Comparison of ENCODE assay signal across 15 cellular contexts in genomic region chr11:114233755-114234154, GRCh38.
DNase-seq lines count a peak whose midpoint lies in the region; ATAC-seq and TF ChIP-seq lines count a peak whose summit lies in the region.
"Had no signal": no experiment of that assay in that cellular context is flagged by ENCODE, and none has a peak within 500 bp of the region (broad histone marks: within the 10 kb centered on the region; RNA-seq: fewer than 3 reads in every experiment).

No MANE protein-coding gene starts in this region.

- TF ChIP-seq CTCF in 22Rv1 (IDR thresholded peaks at IDR 0.05) (no peak), hepatocyte (IDR thresholded peaks at IDR 0.05; ENCODE audit: poor library complexity) (no peak), heart left ventricle (IDR thresholded peaks at IDR 0.05) (no peak)

- no peak overlapping the region for H2AFZ ChIP-seq in hepatocyte

- ATAC-seq in activated naive CD8-positive, alpha-beta T cell treated with anti-CD3 and anti-CD28 coated beads, Interleukin-2, amount 50 U/mL, for 24 hours, result no peak
- ATAC-seq in heart left ventricle, result no peak
- ATAC-seq: activated CD4-positive, CD25-positive, alpha-beta regulatory T cell treated with anti-CD3 and anti-CD28 coated beads, Interleukin-2, amount 50 U/mL, for 24 hours; activated T-cell treated with anti-CD3 and anti-CD28 coated beads, Interleukin-2, amount 50 U/mL, for 4 hours; GM12878 had no signal

- DNase-seq in LHCN-M2 (ENCODE audit: low read depth) (peak; percentile 25), SK-N-MC (ENCODE audit: low read depth, low spot score) (peak; percentile 48), hepatocyte (ENCODE audit: low spot score) (peak; percentile 40), Kasumi-1 (lab: John Stamatoyannopoulos, UW) (no peak), heart left ventricle (no peak), T1000 (lab: John Stamatoyannopoulos, UW) (no peak)
- DNase-seq in activated naive CD8-positive, alpha-beta T cell treated with anti-CD3 and anti-CD28 coated beads, Interleukin-2, amount 50 U/mL, for 24 hours, result no peak
- DNase-seq: activated T-cell treated with anti-CD3 and anti-CD28 coated beads, Interleukin-2, amount 50 U/mL, for 4 hours; DND-41; SK-N-SH; stimulated activated CD4-positive, alpha-beta T cell treated with anti-CD3 and anti-CD28 coated beads, Interleukin-2, amount 100 ng/mL, for 24 hours had no signal

- H3K27ac ChIP-seq in 22Rv1 (peak overlapping the region; percentile 43), SK-N-MC (no peak overlapping the region), hepatocyte (no peak overlapping the region), heart left ventricle (no peak overlapping the region)

- no peaks in the 10 kb centered on the region for H3K36me3 ChIP-seq in SK-N-MC (ENCODE audit: insufficient read depth, low read length)
- no peaks in the 10 kb centered on the region for H3K36me3 ChIP-seq in hepatocyte (replicated peaks; ENCODE audit: insufficient read depth, low read depth)
- peaks cover 0 to 14% (median 0%) of the 10 kb centered on the region in 9 donors for H3K36me3 ChIP-seq in heart left ventricle

- H3K36me3 Mint-ChIP-seq in activated naive CD8-positive, alpha-beta T cell treated with anti-CD3 and anti-CD28 coated beads, Interleukin-2, amount 50 U/mL, for 24 hours (ENCODE audit: low read depth), result no peaks in the 10 kb centered on the region
- H3K36me3 Mint-ChIP-seq: memory B cell had no signal

- peak overlapping the region; percentile 10; the same call in 1 of the 2 replicates for H3K4me3 ChIP-seq in SK-N-MC
- no peak overlapping the region for H3K4me3 ChIP-seq in hepatocyte
- H3K4me3 ChIP-seq in heart left ventricle, result no peak overlapping the region
- H3K4me3 ChIP-seq: GM12878 had no signal

- no peak overlapping the region for H3K4me3 Mint-ChIP-seq in activated naive CD8-positive, alpha-beta T cell treated with anti-CD3 and anti-CD28 coated beads, Interleukin-2, amount 50 U/mL, for 24 hours
- H3K4me3 Mint-ChIP-seq: activated T-cell treated with anti-CD3 and anti-CD28 coated beads, Interleukin-2, amount 50 U/mL, for 4 hours; memory B cell had no signal

- H3K9me3 Mint-ChIP-seq in activated naive CD8-positive, alpha-beta T cell treated with anti-CD3 and anti-CD28 coated beads, Interleukin-2, amount 50 U/mL, for 24 hours, result no peaks in the 10 kb centered on the region
- H3K9me3 Mint-ChIP-seq: activated T-cell treated with anti-CD3 and anti-CD28 coated beads, Interleukin-2, amount 50 U/mL, for 4 hours; memory B cell had no signal

- H3K27me3 Mint-ChIP-seq in activated naive CD8-positive, alpha-beta T cell treated with anti-CD3 and anti-CD28 coated beads, Interleukin-2, amount 50 U/mL, for 24 hours, result no peaks in the 10 kb centered on the region

- H3K4me1 ChIP-seq in hepatocyte (ENCODE audit: insufficient read depth), result peaks cover 11% of the 10 kb centered on the region
- peaks cover 14 to 95% (median 47%) of the 10 kb centered on the region in 12 donors for H3K4me1 ChIP-seq in heart left ventricle

- intact Hi-C loops in heart left ventricle (cut with DNase I), result loop anchor here in 1 of 10 donors (5.0 kb wide), 1 partner anchor 36 kb away; no protein-coding TSS in a partner anchor

- H3K27ac Mint-ChIP-seq in activated naive CD8-positive, alpha-beta T cell treated with anti-CD3 and anti-CD28 coated beads, Interleukin-2, amount 50 U/mL, for 24 hours, result no peak overlapping the region

- no peak for TF ChIP-seq POLR2A in heart left ventricle (IDR thresholded peaks at IDR 0.05)

- no peaks in the 10 kb centered on the region for H3K9me2 ChIP-seq in hepatocyte (replicated peaks; ENCODE audit: insufficient read depth)
- H3K9me2 ChIP-seq: SK-N-SH had no signal

- peak overlapping the region; percentile 15 for H3K4me2 ChIP-seq in hepatocyte
- H3K4me2 ChIP-seq: SK-N-SH had no signal

- H3K79me2 ChIP-seq in hepatocyte, result peaks cover 9% of the 10 kb centered on the region

- H3K27me3 ChIP-seq in hepatocyte (no peaks in the 10 kb centered on the region), heart left ventricle (no peaks in the 10 kb centered on the region)

- H4K20me1 ChIP-seq in hepatocyte (ENCODE audit: insufficient read depth, poor library complexity, severe bottlenecking), result peaks cover 11% of the 10 kb centered on the region

- no peaks in the 10 kb centered on the region for H3K4me1 Mint-ChIP-seq in activated naive CD8-positive, alpha-beta T cell treated with anti-CD3 and anti-CD28 coated beads, Interleukin-2, amount 50 U/mL, for 24 hours
- H3K4me1 Mint-ChIP-seq: memory B cell had no signal

- no peak overlapping the region for H3K9ac ChIP-seq in SK-N-MC (ENCODE audit: insufficient read length)
- H3K9ac ChIP-seq: SK-N-SH had no signal

- H3K9me3 ChIP-seq in SK-N-MC (ENCODE audit: low read depth, low read length), result no peaks in the 10 kb centered on the region
- H3K9me3 ChIP-seq in hepatocyte (ENCODE audit: low read depth), result no peaks in the 10 kb centered on the region
- no peaks in the 10 kb centered on the region for H3K9me3 ChIP-seq in heart left ventricle
- H3K9me3 ChIP-seq: SK-N-SH had no signal

- 40% methylated on average over 6 of the region's 6 CpGs for WGBS in hepatocyte (ENCODE audit: low lambda C conversion rate, missing lambda C conversion rate)
- WGBS in heart left ventricle, 4 donors, result 74 to 82% (median 78%) methylated on average over 6 of the region's 6 CpGs

Comparison
In these comparisons a context has a peak if more than half of its experiments do, and no peak if none do; other contexts are left out.
1. DNase-seq: peak in LHCN-M2 (single experiment), SK-N-MC (single experiment) and hepatocyte (single experiment); none in Kasumi-1 (0 of 2), activated naive CD8-positive, alpha-beta T cell treated with anti-CD3 and anti-CD28 coated beads, Interleukin-2, amount 50 U/mL, for 24 hours (single experiment), heart left ventricle (0 of 5) and T1000 (single experiment).